23 cellular contexts compared by ENCODE assay signal in genomic region chr11:19834761-19835160, GRCh38.
"Had no signal": no experiment of that assay in that cellular context is flagged by ENCODE, and none has a peak within 500 bp of the region (broad histone marks: within the 10 kb centered on the region; RNA-seq: fewer than 3 reads in every experiment).

No MANE protein-coding gene starts in this region.

- H3K4me1 ChIP-seq: SJSA1 had no signal

- H3K27me3 ChIP-seq: MG63, SJSA1 had no signal

- FAIRE-seq: RCC 7860 had no signal

- DNase-seq: Karpas-422, KG1, MG63, NCI-H1092, NCI-H1105 treated with DMSO at 0.1 percent for 48 hours, NCI-H1417 treated with DMSO at 0.1 percent for 48 hours, NCI-H146, NCI-H1694 treated with DMSO at 0.1 percent for 48 hours, NCI-H1930, NCI-H2081, NCI-H2107, NCI-H2227 treated with DMSO at 0.1 percent for 48 hours, NCI-H446, NCI-H510A, NCI-H524 treated with DMSO at 0.1 percent for 48 hours, NCI-H69, NCI-H774, Right ventricle myocardium superior, RPMI8226, SIG-M5 had no signal

- H3K9me3 ChIP-seq: MG63, SJSA1 had no signal

- H3K27ac ChIP-seq: SJSA1, SK-N-MC had no signal

- H3K4me3 ChIP-seq: MG63, SJSA1, SK-N-MC had no signal
